In genomic region chr20:21052686-21053001, GRCh38 we compare ENCODE assay signal across 1 cellular context.
A peak's percentile ranks its signal among the peaks of the same experiment; 100 is the strongest.
TF ChIP-seq lines count a peak whose summit lies in the region.

No MANE protein-coding gene starts in this region.

TF ChIP-seq in HepG2, 621 proteins besides CTCF, POLR2A, EP300 and RAD21 (continued from another document):
- 0 out of 2 replicates have a peak, but pooled peaks have one; percentile 54 for TF ChIP-seq HOXA9 (CRISPR knock-in tag; IDR thresholded peaks at IDR 0.05; ENCODE audit: borderline replicate concordance)
- no peak for TF ChIP-seq SKI (IDR thresholded peaks at IDR 0.05; ENCODE audit: partially characterized antibody)
- no peak for TF ChIP-seq ZNF235 (CRISPR knock-in tag; IDR thresholded peaks at IDR 0.05; ENCODE audit: borderline replicate concordance)
- no peak for TF ChIP-seq ZSCAN21 (CRISPR knock-in tag; IDR thresholded peaks at IDR 0.05; ENCODE audit: borderline replicate concordance)
- TF ChIP-seq BATF2 (CRISPR knock-in tag; IDR thresholded peaks at IDR 0.05): 0 out of 2 replicates have a peak, but pooled peaks have one; percentile 20
- TF ChIP-seq MTA1 (CRISPR knock-in tag; IDR thresholded peaks at IDR 0.05; ENCODE audit: borderline replicate concordance): 0 out of 2 replicates have a peak, but pooled peaks have one; percentile 36
- TF ChIP-seq DNMT1 (CRISPR knock-in tag; IDR thresholded peaks at IDR 0.05): 0 out of 2 replicates have a peak, but pooled peaks have one; percentile 45
- no peak for TF ChIP-seq ZNF639 (CRISPR knock-in tag; conservative IDR thresholded peaks at IDR 0.05)
- 0 out of 2 replicates have a peak, but pooled peaks have one; percentile 48 for TF ChIP-seq ZNF446 (CRISPR knock-in tag; IDR thresholded peaks at IDR 0.05)
- no peak for TF ChIP-seq KLF9 (CRISPR knock-in tag; IDR thresholded peaks at IDR 0.05; ENCODE audit: low read depth)
- TF ChIP-seq AHR (CRISPR knock-in tag; IDR thresholded peaks at IDR 0.05): 0 out of 2 replicates have a peak, but pooled peaks have one; percentile 7
- TF ChIP-seq TERF1 (CRISPR knock-in tag; IDR thresholded peaks at IDR 0.05): 0 out of 2 replicates have a peak, but pooled peaks have one; percentile 72
- no peak for TF ChIP-seq THAP7 (CRISPR knock-in tag; IDR thresholded peaks at IDR 0.05)
- 0 out of 2 replicates have a peak, but pooled peaks have one; percentile 1 for TF ChIP-seq ZSCAN29 (CRISPR knock-in tag; conservative IDR thresholded peaks at IDR 0.05)
- no peak for TF ChIP-seq ELK4 (CRISPR knock-in tag; IDR thresholded peaks at IDR 0.05; ENCODE audit: borderline replicate concordance)
- no peak for TF ChIP-seq ZBTB39 (CRISPR knock-in tag; IDR thresholded peaks at IDR 0.05)
- no peak for TF ChIP-seq BCLAF1 (IDR thresholded peaks at IDR 0.05)
- 0 out of 2 replicates have a peak, but pooled peaks have one; percentile 9 for TF ChIP-seq ZNF574 (CRISPR knock-in tag; IDR thresholded peaks at IDR 0.05)
- TF ChIP-seq TGIF2 (CRISPR knock-in tag; IDR thresholded peaks at IDR 0.05): 0 out of 2 replicates have a peak, but pooled peaks have one; percentile 46
- TF ChIP-seq STAT6 (CRISPR knock-in tag; IDR thresholded peaks at IDR 0.05; ENCODE audit: borderline replicate concordance): 0 out of 2 replicates have a peak, but pooled peaks have one; percentile 1
- no peak for TF ChIP-seq PRMT3 (CRISPR knock-in tag; IDR thresholded peaks at IDR 0.05; ENCODE audit: borderline replicate concordance, low read depth)
- no peak for TF ChIP-seq ZNF550 (CRISPR knock-in tag; IDR thresholded peaks at IDR 0.05; ENCODE audit: borderline replicate concordance)
- 0 out of 2 replicates have a peak, but pooled peaks have one; percentile 68 for TF ChIP-seq ZC3H13 (CRISPR knock-in tag; IDR thresholded peaks at IDR 0.05)
- no peak for TF ChIP-seq ELF1 (CRISPR knock-in tag; IDR thresholded peaks at IDR 0.05)
